ENCODE assay signal across 2 cellular contexts in genomic region chr1:100959502-100960060, GRCh38.
TF ChIP-seq lines count a peak whose summit lies in the region.

No MANE protein-coding gene starts in this region.

TF ChIP-seq in SK-N-SH treated with all-trans-retinoic acid at 6 μM for 48 hours, 23 proteins besides CTCF, POLR2A, EP300 and RAD21 (continued from another document):
- TF ChIP-seq TSHZ2 (CRISPR knock-in tag; IDR thresholded peaks at IDR 0.05) (no peak), CREB5 (CRISPR knock-in tag; IDR thresholded peaks at IDR 0.05; ENCODE audit: low read depth) (no peak)

TF ChIP-seq in SK-N-SH, 30 proteins besides CTCF, POLR2A, EP300 and RAD21 (continued from another document):
- no peak for TF ChIP-seq ELF1 (IDR thresholded peaks at IDR 0.05)
- no peak for TF ChIP-seq TAF1 (IDR thresholded peaks at IDR 0.05; ENCODE audit: borderline replicate concordance, low read depth, low read length)
- no peak for TF ChIP-seq SIN3A (IDR thresholded peaks at IDR 0.05; ENCODE audit: borderline replicate concordance, low read depth, low read length)
TF ChIP-seq in SK-N-SH: peak in this region for 0.
